1 cellular context compared by ENCODE assay signal in genomic region chr1:32650752-32651460, GRCh38.
TF ChIP-seq lines count a peak whose summit lies in the region.

Gene RBBP4 (plus strand): TSS chr1:32651208. CDS start chr1:32651307, 99 bp downstream.

TF ChIP-seq in GM12878, 131 proteins besides CTCF, POLR2A, EP300 and RAD21 (continued from another document and continues in another):
- TF ChIP-seq ZBTB11 (CRISPR knock-in tag; IDR thresholded peaks at IDR 0.05): peak; percentile 19; the same call in 1 of the 2 replicates
- no peak for TF ChIP-seq PBX3 (IDR thresholded peaks at IDR 0.05; ENCODE audit: insufficient replicate concordance, low read depth, low read length)
- 0 out of 2 replicates have a peak, but pooled peaks have one; percentile 7 for TF ChIP-seq FOXK2 (IDR thresholded peaks at IDR 0.05)
- peak; percentile 31; the same call in 1 of the 2 replicates for TF ChIP-seq ATF3 (IDR thresholded peaks at IDR 0.05; ENCODE audit: borderline replicate concordance, extremely low read depth, low read depth, low read length)
- 0 out of 2 replicates have a peak, but pooled peaks have one; percentile 34 for TF ChIP-seq POLR2AphosphoS2 (IDR thresholded peaks at IDR 0.05; ENCODE audit: low read depth, low read length)
- TF ChIP-seq JUND (IDR thresholded peaks at IDR 0.05; ENCODE audit: low read depth, low read length): no peak
- peak; percentile 94 for TF ChIP-seq RAD51 (IDR thresholded peaks at IDR 0.05)
- TF ChIP-seq BACH1 (IDR thresholded peaks at IDR 0.05; ENCODE audit: borderline replicate concordance): no peak; the same call in 1 of the 2 replicates
- peak; percentile 21 for TF ChIP-seq POLR2AphosphoS5 (IDR thresholded peaks at IDR 0.05; ENCODE audit: low read length)
- TF ChIP-seq HDGF (IDR thresholded peaks at IDR 0.05): peak; percentile 85
- TF ChIP-seq MEF2A (IDR thresholded peaks at IDR 0.05; ENCODE audit: insufficient read depth, low read depth, low read length): no peak
- 0 out of 2 replicates have a peak, but pooled peaks have one; percentile 11 for TF ChIP-seq TBL1XR1 (IDR thresholded peaks at IDR 0.05; ENCODE audit: low read depth, low read length)
- peak; percentile 89; the same call in 1 of the 2 replicates for TF ChIP-seq SMARCA5 (IDR thresholded peaks at IDR 0.05)
- no peak; the same call in 1 of the 2 replicates for TF ChIP-seq PAX5 (IDR thresholded peaks at IDR 0.05; ENCODE audit: borderline replicate concordance, low read depth, low read length)
- TF ChIP-seq STAT1 (conservative IDR thresholded peaks at IDR 0.05): 0 out of 2 replicates have a peak, but pooled peaks have one; percentile 9
- no peak for TF ChIP-seq ZZZ3 (IDR thresholded peaks at IDR 0.05; ENCODE audit: control insufficient read depth, insufficient read length, low read depth)
- TF ChIP-seq CUX1 (IDR thresholded peaks at IDR 0.05; ENCODE audit: insufficient replicate concordance, low read depth, low read length): peak; percentile 48
- peak; percentile 88 for TF ChIP-seq PRDM15 (CRISPR knock-in tag; IDR thresholded peaks at IDR 0.05)
- peak; percentile 69 for TF ChIP-seq USF2 (IDR thresholded peaks at IDR 0.05; ENCODE audit: borderline replicate concordance, low read depth, low read length)
- TF ChIP-seq RFX5 (IDR thresholded peaks at IDR 0.05; ENCODE audit: low read depth, low read length): peak; percentile 20; the same call in 1 of the 2 replicates
- TF ChIP-seq STAT3 (IDR thresholded peaks at IDR 0.05; ENCODE audit: low read depth, low read length): 0 out of 2 replicates have a peak, but pooled peaks have one; percentile 6
- TF ChIP-seq ZNF384 (IDR thresholded peaks at IDR 0.05; ENCODE audit: borderline replicate concordance, low read depth, low read length): no peak
- peak; percentile 90; the same call in 1 of the 2 replicates for TF ChIP-seq CHD1 (IDR thresholded peaks at IDR 0.05; ENCODE audit: low read depth, low read length)
- TF ChIP-seq YY1 (IDR thresholded peaks at IDR 0.05; ENCODE audit: low read depth, low read length): peak; percentile 90
- peak; percentile 23 for TF ChIP-seq FOS (IDR thresholded peaks at IDR 0.05; ENCODE audit: borderline replicate concordance, extremely low read depth, insufficient read length)
- no peak for TF ChIP-seq SMC3 (IDR thresholded peaks at IDR 0.05; ENCODE audit: borderline replicate concordance, low read length)
- TF ChIP-seq NKRF (conservative IDR thresholded peaks at IDR 0.05): peak; percentile 78; the same call in 1 of the 2 replicates
- 0 out of 2 replicates have a peak, but pooled peaks have one; percentile 16 for TF ChIP-seq GATAD2B (conservative IDR thresholded peaks at IDR 0.05; ENCODE audit: low read depth)
- peak; percentile 85; the same call in 1 of the 2 replicates for TF ChIP-seq PML (IDR thresholded peaks at IDR 0.05; ENCODE audit: low read length)
- no peak for TF ChIP-seq RBBP5 (conservative IDR thresholded peaks at IDR 0.05)
- TF ChIP-seq KLF5 (IDR thresholded peaks at IDR 0.05; ENCODE audit: partially characterized antibody): peak; percentile 21
- peak; percentile 80; the same call in 1 of the 2 replicates for TF ChIP-seq CREB1 (IDR thresholded peaks at IDR 0.05; ENCODE audit: low read depth)
- peak; percentile 68; the same call in 1 of the 2 replicates for TF ChIP-seq IRF3 (IDR thresholded peaks at IDR 0.05)
- TF ChIP-seq BHLHE40 (IDR thresholded peaks at IDR 0.05; ENCODE audit: borderline replicate concordance in 1 of 2, low read depth in 2 of 2, low read length in 1 of 2): peak; percentile 94 to 97
- 0 out of 2 replicates have a peak, but pooled peaks have one; percentile 11 for TF ChIP-seq ZBTB33 (IDR thresholded peaks at IDR 0.05)
- peak; percentile 94 for TF ChIP-seq CHD2 (IDR thresholded peaks at IDR 0.05; ENCODE audit: borderline replicate concordance, low read depth, low read length)
- peak; percentile 95 for TF ChIP-seq PAX8 (IDR thresholded peaks at IDR 0.05)
- peak; percentile 51; the same call in 1 of the 2 replicates for TF ChIP-seq BRCA1 (IDR thresholded peaks at IDR 0.05; ENCODE audit: low read depth, low read length)
